Comparison of ENCODE assay signal across 1 cellular context in genomic region chr14:104694475-104694950, GRCh38.
TF ChIP-seq lines count a peak whose summit lies in the region.

No MANE protein-coding gene starts in this region.

TF ChIP-seq in H1, 55 proteins besides CTCF, POLR2A, EP300 and RAD21 (continued from another document):
- TF ChIP-seq ATF2 (IDR thresholded peaks at IDR 0.05; ENCODE audit: low read length) (no peak), MAFK (IDR thresholded peaks at IDR 0.05; ENCODE audit: low read depth, low read length) (no peak), SAP30 (IDR thresholded peaks at IDR 0.05; ENCODE audit: insufficient read depth, insufficient replicate concordance, low read length) (no peak), NRF1 (IDR thresholded peaks at IDR 0.05; ENCODE audit: low read depth, low read length) (no peak), SIN3A (conservative IDR thresholded peaks at IDR 0.05 in 1 of 2, IDR thresholded peaks at IDR 0.05 in 1 of 2; ENCODE audit: low read depth in 1 of 2, low read length in 2 of 2) (no peak), POLR2AphosphoS5 (IDR thresholded peaks at IDR 0.05; ENCODE audit: low read depth, low read length) (no peak), POU5F1 (IDR thresholded peaks at IDR 0.05; ENCODE audit: low read depth, low read length) (no peak), BRCA1 (IDR thresholded peaks at IDR 0.05; ENCODE audit: low read depth, low read length) (no peak), GABPA (IDR thresholded peaks at IDR 0.05; ENCODE audit: borderline replicate concordance, insufficient read depth, low read length) (no peak), SIX5 (IDR thresholded peaks at IDR 0.05; ENCODE audit: low read depth, low read length) (no peak)
- TF ChIP-seq, protein P1, sequence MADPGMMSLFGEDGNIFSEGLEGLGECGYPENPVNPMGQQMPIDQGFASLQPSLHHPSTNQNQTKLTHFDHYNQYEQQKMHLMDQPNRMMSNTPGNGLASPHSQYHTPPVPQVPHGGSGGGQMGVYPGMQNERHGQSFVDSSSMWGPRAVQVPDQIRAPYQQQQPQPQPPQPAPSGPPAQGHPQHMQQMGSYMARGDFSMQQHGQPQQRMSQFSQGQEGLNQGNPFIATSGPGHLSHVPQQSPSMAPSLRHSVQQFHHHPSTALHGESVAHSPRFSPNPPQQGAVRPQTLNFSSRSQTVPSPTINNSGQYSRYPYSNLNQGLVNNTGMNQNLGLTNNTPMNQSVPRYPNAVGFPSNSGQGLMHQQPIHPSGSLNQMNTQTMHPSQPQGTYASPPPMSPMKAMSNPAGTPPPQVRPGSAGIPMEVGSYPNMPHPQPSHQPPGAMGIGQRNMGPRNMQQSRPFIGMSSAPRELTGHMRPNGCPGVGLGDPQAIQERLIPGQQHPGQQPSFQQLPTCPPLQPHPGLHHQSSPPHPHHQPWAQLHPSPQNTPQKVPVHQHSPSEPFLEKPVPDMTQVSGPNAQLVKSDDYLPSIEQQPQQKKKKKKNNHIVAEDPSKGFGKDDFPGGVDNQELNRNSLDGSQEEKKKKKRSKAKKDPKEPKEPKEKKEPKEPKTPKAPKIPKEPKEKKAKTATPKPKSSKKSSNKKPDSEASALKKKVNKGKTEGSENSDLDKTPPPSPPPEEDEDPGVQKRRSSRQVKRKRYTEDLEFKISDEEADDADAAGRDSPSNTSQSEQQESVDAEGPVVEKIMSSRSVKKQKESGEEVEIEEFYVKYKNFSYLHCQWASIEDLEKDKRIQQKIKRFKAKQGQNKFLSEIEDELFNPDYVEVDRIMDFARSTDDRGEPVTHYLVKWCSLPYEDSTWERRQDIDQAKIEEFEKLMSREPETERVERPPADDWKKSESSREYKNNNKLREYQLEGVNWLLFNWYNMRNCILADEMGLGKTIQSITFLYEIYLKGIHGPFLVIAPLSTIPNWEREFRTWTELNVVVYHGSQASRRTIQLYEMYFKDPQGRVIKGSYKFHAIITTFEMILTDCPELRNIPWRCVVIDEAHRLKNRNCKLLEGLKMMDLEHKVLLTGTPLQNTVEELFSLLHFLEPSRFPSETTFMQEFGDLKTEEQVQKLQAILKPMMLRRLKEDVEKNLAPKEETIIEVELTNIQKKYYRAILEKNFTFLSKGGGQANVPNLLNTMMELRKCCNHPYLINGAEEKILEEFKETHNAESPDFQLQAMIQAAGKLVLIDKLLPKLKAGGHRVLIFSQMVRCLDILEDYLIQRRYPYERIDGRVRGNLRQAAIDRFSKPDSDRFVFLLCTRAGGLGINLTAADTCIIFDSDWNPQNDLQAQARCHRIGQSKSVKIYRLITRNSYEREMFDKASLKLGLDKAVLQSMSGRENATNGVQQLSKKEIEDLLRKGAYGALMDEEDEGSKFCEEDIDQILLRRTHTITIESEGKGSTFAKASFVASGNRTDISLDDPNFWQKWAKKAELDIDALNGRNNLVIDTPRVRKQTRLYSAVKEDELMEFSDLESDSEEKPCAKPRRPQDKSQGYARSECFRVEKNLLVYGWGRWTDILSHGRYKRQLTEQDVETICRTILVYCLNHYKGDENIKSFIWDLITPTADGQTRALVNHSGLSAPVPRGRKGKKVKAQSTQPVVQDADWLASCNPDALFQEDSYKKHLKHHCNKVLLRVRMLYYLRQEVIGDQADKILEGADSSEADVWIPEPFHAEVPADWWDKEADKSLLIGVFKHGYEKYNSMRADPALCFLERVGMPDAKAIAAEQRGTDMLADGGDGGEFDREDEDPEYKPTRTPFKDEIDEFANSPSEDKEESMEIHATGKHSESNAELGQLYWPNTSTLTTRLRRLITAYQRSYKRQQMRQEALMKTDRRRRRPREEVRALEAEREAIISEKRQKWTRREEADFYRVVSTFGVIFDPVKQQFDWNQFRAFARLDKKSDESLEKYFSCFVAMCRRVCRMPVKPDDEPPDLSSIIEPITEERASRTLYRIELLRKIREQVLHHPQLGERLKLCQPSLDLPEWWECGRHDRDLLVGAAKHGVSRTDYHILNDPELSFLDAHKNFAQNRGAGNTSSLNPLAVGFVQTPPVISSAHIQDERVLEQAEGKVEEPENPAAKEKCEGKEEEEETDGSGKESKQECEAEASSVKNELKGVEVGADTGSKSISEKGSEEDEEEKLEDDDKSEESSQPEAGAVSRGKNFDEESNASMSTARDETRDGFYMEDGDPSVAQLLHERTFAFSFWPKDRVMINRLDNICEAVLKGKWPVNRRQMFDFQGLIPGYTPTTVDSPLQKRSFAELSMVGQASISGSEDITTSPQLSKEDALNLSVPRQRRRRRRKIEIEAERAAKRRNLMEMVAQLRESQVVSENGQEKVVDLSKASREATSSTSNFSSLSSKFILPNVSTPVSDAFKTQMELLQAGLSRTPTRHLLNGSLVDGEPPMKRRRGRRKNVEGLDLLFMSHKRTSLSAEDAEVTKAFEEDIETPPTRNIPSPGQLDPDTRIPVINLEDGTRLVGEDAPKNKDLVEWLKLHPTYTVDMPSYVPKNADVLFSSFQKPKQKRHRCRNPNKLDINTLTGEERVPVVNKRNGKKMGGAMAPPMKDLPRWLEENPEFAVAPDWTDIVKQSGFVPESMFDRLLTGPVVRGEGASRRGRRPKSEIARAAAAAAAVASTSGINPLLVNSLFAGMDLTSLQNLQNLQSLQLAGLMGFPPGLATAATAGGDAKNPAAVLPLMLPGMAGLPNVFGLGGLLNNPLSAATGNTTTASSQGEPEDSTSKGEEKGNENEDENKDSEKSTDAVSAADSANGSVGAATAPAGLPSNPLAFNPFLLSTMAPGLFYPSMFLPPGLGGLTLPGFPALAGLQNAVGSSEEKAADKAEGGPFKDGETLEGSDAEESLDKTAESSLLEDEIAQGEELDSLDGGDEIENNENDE (IDR thresholded peaks at IDR 0.05; ENCODE audit: insufficient replicate concordance, low read length): no peak
